ENCODE assay signal across 17 cellular contexts in genomic region chr12:121705514-121705913, GRCh38. TPM values are rescaled to one million over a fixed set of nuclear protein-coding genes. Genes with fewer than 3 reads are reported as not detected.
A peak's percentile ranks its signal among the peaks of the same experiment; 100 is the strongest.
DNase-seq lines count a peak whose midpoint lies in the region; ATAC-seq and TF ChIP-seq lines count a peak whose summit lies in the region.
"Had no signal": no experiment of that assay in that cellular context is flagged by ENCODE, and none has a peak within 500 bp of the region (broad histone marks: within the 10 kb centered on the region; RNA-seq: fewer than 3 reads in every experiment).

No MANE protein-coding gene starts in this region.

- H2AFZ ChIP-seq in GM23248, result no peak overlapping the region

- peak overlapping the region; percentile 7 for H3K27ac Mint-ChIP-seq in nephron progenitor cell
- peak overlapping the region; percentile 31 for H3K27ac Mint-ChIP-seq in stimulated activated naive B cell treated with anti-CD40 and anti-IgM and Interleukin-4, amounts not matched to agents 10 μg/mL and 1 μg/mL and 100 μg/mL, for 72 hours
- H3K27ac Mint-ChIP-seq: B cell; CD4-positive, alpha-beta T cell; CD8-positive, alpha-beta T cell had no signal

- H3F3A ChIP-seq in GM23248 (ENCODE audit: insufficient read depth), result peaks cover 4% of the 10 kb centered on the region; the same call in 1 of the 2 replicates

- H3K36me3 ChIP-seq in HEK293 (ENCODE audit: control insufficient read depth in 2 of 2, insufficient read depth in 1 of 2, low read length in 2 of 2), result no peaks in the 10 kb centered on the region
- H3K36me3 ChIP-seq in GM23248 (ENCODE audit: low read depth), result no peaks in the 10 kb centered on the region
- H3K36me3 ChIP-seq: BLaER1 treated with 17β-estradiol and CSF1 and Interleukin-3, amounts not matched to agents 10 nM and 100 nM had no signal

- H3K4me3 ChIP-seq in HEK293 (ENCODE audit: low read depth, low read length) (no peak overlapping the region), GM23248 (no peak overlapping the region)
- H3K4me3 ChIP-seq: A549; BLaER1 treated with 17β-estradiol and CSF1 and Interleukin-3, amounts not matched to agents 10 nM and 100 nM had no signal

- CTCF ChIA-PET in HEK293 (lab: Yijun Ruan, JAX), result interaction anchor here (1.2 kb wide), 2 partner anchors 67 to 89 kb away, joined by 3 to 6 read pairs; partner anchors contain the start of gene RHOF

- H3K9me2 ChIP-seq in GM23248 (ENCODE audit: insufficient read depth), result no peaks in the 10 kb centered on the region

- TF ChIP-seq CTCF in HEK293 (tag by site-specific recombination; IDR thresholded peaks at IDR 0.05), result no peak
- TF ChIP-seq CTCF in nephron progenitor cell (IDR thresholded peaks at IDR 0.05), result no peak

- in situ Hi-C loops in GM23248 (cut with MboI), result no loop called here

- H4K20me1 ChIP-seq in GM23248 (ENCODE audit: insufficient read depth), result no peaks in the 10 kb centered on the region
- H4K20me1 ChIP-seq: BLaER1 treated with 17β-estradiol and CSF1 and Interleukin-3, amounts not matched to agents 10 nM and 100 nM had no signal

- POLR2A ChIA-PET in HEK293 (lab: Yijun Ruan, JAX), result no interaction called here

- H3K9me3 Mint-ChIP-seq in nephron progenitor cell, result peaks cover 17% of the 10 kb centered on the region
- peaks cover 0 to 4% of the 10 kb centered on the region in 2 donors for H3K9me3 Mint-ChIP-seq in stimulated activated naive B cell treated with anti-CD40 and anti-IgM and Interleukin-4, amounts not matched to agents 10 μg/mL and 1 μg/mL and 100 μg/mL, for 72 hours
- H3K9me3 Mint-ChIP-seq: CD4-positive, alpha-beta T cell; CD8-positive, alpha-beta T cell had no signal

- H3K27me3 Mint-ChIP-seq in nephron progenitor cell (ENCODE audit: low read depth, poor library complexity), result peaks cover 24% of the 10 kb centered on the region
- H3K27me3 Mint-ChIP-seq in stimulated activated naive B cell treated with anti-CD40 and anti-IgM and Interleukin-4, amounts not matched to agents 10 μg/mL and 1 μg/mL and 100 μg/mL, for 72 hours, result no peaks in the 10 kb centered on the region
- H3K27me3 Mint-ChIP-seq: B cell; CD4-positive, alpha-beta T cell had no signal

- H3K27me3 ChIP-seq in GM23248 (replicated peaks; ENCODE audit: insufficient read depth), result no peaks in the 10 kb centered on the region
- H3K27me3 ChIP-seq: BLaER1 treated with 17β-estradiol and CSF1 and Interleukin-3, amounts not matched to agents 10 nM and 100 nM had no signal

- H3K4me1 ChIP-seq in HEK293 (ENCODE audit: control insufficient read depth, insufficient read depth, low read length) (no peaks in the 10 kb centered on the region), GM23248 (ENCODE audit: insufficient read depth) (no peaks in the 10 kb centered on the region; the same call in 1 of the 2 replicates)

- peaks cover 15% of the 10 kb centered on the region for H3K4me1 Mint-ChIP-seq in nephron progenitor cell
- peaks cover 5 to 10% of the 10 kb centered on the region in 2 donors for H3K4me1 Mint-ChIP-seq in stimulated activated naive B cell treated with anti-CD40 and anti-IgM and Interleukin-4, amounts not matched to agents 10 μg/mL and 1 μg/mL and 100 μg/mL, for 72 hours

- H3K9ac ChIP-seq in GM23248, result no peak overlapping the region
- H3K9ac ChIP-seq: BLaER1 treated with 17β-estradiol and CSF1 and Interleukin-3, amounts not matched to agents 10 nM and 100 nM had no signal

- no peak overlapping the region for H3K4me2 ChIP-seq in GM23248 (ENCODE audit: unreplicated experiment)
- H3K4me2 ChIP-seq: A549; BLaER1 treated with 17β-estradiol and CSF1 and Interleukin-3, amounts not matched to agents 10 nM and 100 nM had no signal

- DNase-seq in nephron progenitor cell (no peak), GM23248 (no peak), NCI-H146 (lab: John Stamatoyannopoulos, UW) (no peak)
- DNase-seq in stimulated activated naive B cell treated with anti-CD40 and anti-IgM and Interleukin-4, amounts not matched to agents 10 μg/mL and 1 μg/mL and 100 μg/mL, for 72 hours, result no peak
- DNase-seq: AML-193; Caco-2; Calu3; CD4-positive, alpha-beta T cell; CD8-positive, alpha-beta T cell; DMS79 treated with DMSO at 0.1 percent for 48 hours; GF-D8 had no signal

- H3K27ac ChIP-seq in HEK293 (ENCODE audit: extremely low read depth, low read depth, low read length) (no peak overlapping the region), GM23248 (no peak overlapping the region)
- H3K27ac ChIP-seq: 22Rv1; A549; BLaER1 treated with 17β-estradiol and CSF1 and Interleukin-3, amounts not matched to agents 10 nM and 100 nM; C4-2B had no signal

- H3K4me3 Mint-ChIP-seq in nephron progenitor cell, result no peak overlapping the region
- H3K4me3 Mint-ChIP-seq in stimulated activated naive B cell treated with anti-CD40 and anti-IgM and Interleukin-4, amounts not matched to agents 10 μg/mL and 1 μg/mL and 100 μg/mL, for 72 hours, result no peak overlapping the region
- H3K4me3 Mint-ChIP-seq: B cell; CD4-positive, alpha-beta T cell; CD8-positive, alpha-beta T cell had no signal

- H3K36me3 Mint-ChIP-seq in nephron progenitor cell (ENCODE audit: low read depth), result no peaks in the 10 kb centered on the region
- peaks cover 0 to 4% of the 10 kb centered on the region in 2 donors for H3K36me3 Mint-ChIP-seq in stimulated activated naive B cell treated with anti-CD40 and anti-IgM and Interleukin-4, amounts not matched to agents 10 μg/mL and 1 μg/mL and 100 μg/mL, for 72 hours
- H3K36me3 Mint-ChIP-seq: CD8-positive, alpha-beta T cell had no signal

- no peaks in the 10 kb centered on the region for H3K9me3 ChIP-seq in HEK293 (ENCODE audit: control insufficient read depth, insufficient read depth, low read depth, low read length)
- H3K9me3 ChIP-seq in GM23248 (ENCODE audit: low read depth), result no peaks in the 10 kb centered on the region
- H3K9me3 ChIP-seq: A549 had no signal

- no peaks in the 10 kb centered on the region for H3K79me2 ChIP-seq in GM23248 (ENCODE audit: insufficient read depth)

- no peak for ATAC-seq in stimulated activated naive B cell treated with anti-CD40 and anti-IgM and Interleukin-4, amounts not matched to agents 10 μg/mL and 1 μg/mL and 100 μg/mL, for 72 hours (replicated peaks)
- ATAC-seq: A549; CD8-positive, alpha-beta T cell had no signal

TF ChIP-seq in HEK293, 187 proteins besides CTCF, POLR2A, EP300 and RAD21:
- peak; percentile 99 for TF ChIP-seq ZNF26 (tag by site-specific recombination; IDR thresholded peaks at IDR 0.05)
- TF ChIP-seq ZNF24 (tag by site-specific recombination; IDR thresholded peaks at IDR 0.05), result no peak
- no peak for TF ChIP-seq TSHZ1 (tag by site-specific recombination; IDR thresholded peaks at IDR 0.05; ENCODE audit: borderline replicate concordance)
- no peak for TF ChIP-seq ZNF548 (tag by site-specific recombination; IDR thresholded peaks at IDR 0.05)
- TF ChIP-seq IKZF3 (tag by site-specific recombination; IDR thresholded peaks at IDR 0.05), result no peak
- TF ChIP-seq ZNF639 (tag by site-specific recombination; IDR thresholded peaks at IDR 0.05), result no peak
TF ChIP-seq in HEK293: peak in this region for 1.

RNA-seq across cellular contexts. Expression of gene TMEM120B, which starts 7.0 kb away (rescaled TPM):
- total RNA-seq in GM23248 (2014; rRNA removed; shearing (Covaris generic)), result 10.7 and 12.1 TPM in 2 replicates
- 4.7 and 4.8 TPM in 2 replicates for polyA plus RNA-seq in GM23248 (2016; fragmentation: Nextera tagmentation; extraction: Ambion mirVana)

RNA-seq across cellular contexts. Expression of gene MORN3, which starts 36.1 kb away (rescaled TPM):
- total RNA-seq in GM23248 (2014; rRNA removed; shearing (Covaris generic)), result 0.13 TPM in 1 of 2 replicates, not detected in the other
- 0.58 and 0.63 TPM in 2 replicates for polyA plus RNA-seq in GM23248 (2016; fragmentation: Nextera tagmentation; extraction: Ambion mirVana)
